26 cellular contexts compared by ENCODE assay signal in the genomic region with DNA sequence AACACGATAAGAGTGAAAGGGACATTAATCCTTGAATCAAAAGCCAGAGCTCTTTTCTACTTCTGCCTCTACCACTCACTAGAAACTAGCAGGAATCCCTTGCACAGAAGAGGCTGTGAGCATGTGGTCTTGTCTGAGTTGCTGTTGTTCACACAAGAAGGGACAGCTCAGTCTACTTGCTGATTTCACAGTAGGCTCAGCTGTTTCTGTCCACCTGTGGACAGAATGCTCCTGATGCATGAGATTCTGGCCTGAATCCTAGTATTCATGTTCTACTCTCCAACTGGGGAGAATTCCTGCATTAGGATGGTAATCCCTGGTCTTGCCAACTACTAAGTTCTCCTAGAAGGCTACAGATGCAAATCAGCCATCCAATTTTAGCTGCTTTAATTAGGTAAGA.
"Had no signal": no experiment of that assay in that cellular context is flagged by ENCODE, and none has a peak within 500 bp of the region (broad histone marks: within the 10 kb centered on the region; RNA-seq: fewer than 3 reads in every experiment).

No MANE protein-coding gene starts in this region.

- H3K9me3 ChIP-seq: ascending aorta had no signal

- H3K36me3 ChIP-seq: breast epithelium, cardiac muscle cell had no signal

- H3K4me3 ChIP-seq: ascending aorta, breast epithelium, cardiac muscle cell, coronary artery, dorsolateral prefrontal cortex had no signal

- FAIRE-seq: frontal cortex had no signal

- H3K27me3 ChIP-seq: ascending aorta, breast epithelium, cardiac muscle cell, dorsolateral prefrontal cortex had no signal

- H3K4me1 ChIP-seq: ascending aorta, breast epithelium had no signal

- H3K27ac ChIP-seq: ascending aorta, breast epithelium, cardiac muscle cell, coronary artery had no signal

- ATAC-seq: activated naive CD4-positive, alpha-beta T cell treated with anti-CD3 and anti-CD28 coated beads, Interleukin-2, amount 50 U/mL, for 72 hours; activated T-cell treated with anti-CD3 and anti-CD28 coated beads, Interleukin-2, amount 50 U/mL, for 72 hours; esophagus mucosa; WTC11 had no signal

- DNase-seq: activated CD4-positive, alpha-beta memory T cell treated with anti-CD3 and anti-CD28 coated beads, Interleukin-2, amount 10 ng/mL, durations not matched to agents 7 days and 5 days; activated CD4-positive, alpha-beta T cell treated with anti-CD3 and anti-CD28 coated beads for 48 hours; activated CD4-positive, alpha-beta T cell treated with anti-CD3 and anti-CD28 coated beads, Interleukin-2, amount 50 U/mL, for 4 hours; activated CD8-positive, alpha-beta memory T cell treated with anti-CD3 and anti-CD28 coated beads, Interleukin-2, amount 50 U/mL, for 48 hours; activated gamma-delta T cell; activated naive CD4-positive, alpha-beta T cell; activated naive CD4-positive, alpha-beta T cell treated with anti-CD3 and anti-CD28 coated beads, Interleukin-2, amount 10 ng/mL, durations not matched to agents 7 days and 5 days; activated naive CD8-positive, alpha-beta T cell treated with anti-CD3 and anti-CD28 coated beads, Interleukin-2, amount 10 ng/mL, durations not matched to agents 7 days and 5 days; activated T-cell treated with anti-CD3 and anti-CD28 coated beads for 4 hours; activated T-cell treated with anti-CD3 and anti-CD28 coated beads, Interleukin-2, amount 50 U/mL, for 24 hours; activated T-cell treated with anti-CD3 and anti-CD28 coated beads, Interleukin-2, amount 50 U/mL, for 72 hours; central memory CD4-positive, alpha-beta T cell; dorsolateral prefrontal cortex; effector memory CD4-positive, alpha-beta T cell; endodermal cell; foreskin fibroblast; head of caudate nucleus; T-helper 2 cell had no signal
